In genomic region chr22:18893775-18894174, GRCh38 we compare ENCODE assay signal across 5 cellular contexts. TPM values are rescaled to one million over a fixed set of nuclear protein-coding genes. Genes with fewer than 3 reads are reported as not detected.
"Had no signal": no experiment of that assay in that cellular context is flagged by ENCODE, and none has a peak within 500 bp of the region (broad histone marks: within the 10 kb centered on the region; RNA-seq: fewer than 3 reads in every experiment).

No MANE protein-coding gene starts in this region.

RNA-seq across cellular contexts. Expression of gene PRODH, which starts 42.3 kb away (rescaled TPM):
- total RNA-seq: activated B cell treated with CpG ODN at 0.5 μM for 24 hours; activated CD4-positive, alpha-beta T cell treated with anti-CD3 and anti-CD28 coated beads for 36 hours; activated CD8-positive, alpha-beta T cell treated with anti-CD3 and anti-CD28 coated beads for 36 hours; activated CD8-positive, alpha-beta T cell treated with anti-CD3 and anti-CD28 coated beads, Interleukin-2, amount 10 ng/mL, durations not matched to agents 7 days and 5 days; T-helper 17 cell had no signal
